25 cellular contexts compared by ENCODE assay signal in the genomic region with DNA sequence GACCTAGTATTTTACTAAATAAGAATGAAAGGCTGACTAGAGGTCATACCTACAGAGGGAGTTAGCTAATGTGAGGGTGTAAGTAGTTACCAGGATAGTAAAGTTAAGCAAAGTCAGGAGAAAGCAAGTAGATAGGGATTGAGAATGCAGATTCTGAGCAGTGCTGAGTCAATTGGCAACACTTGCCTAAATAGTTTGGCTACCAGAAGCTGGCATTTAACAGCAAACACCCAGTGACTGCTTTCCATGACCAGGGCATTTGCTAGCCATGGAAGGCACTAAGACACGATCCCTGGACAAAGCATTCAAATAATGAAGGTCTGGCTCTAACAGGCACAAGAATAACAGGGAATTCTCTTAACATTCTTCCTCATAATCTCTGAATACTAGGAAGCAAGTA. TPM values are rescaled to one million over a fixed set of nuclear protein-coding genes. Genes with fewer than 3 reads are reported as not detected.
A peak's percentile ranks its signal among the peaks of the same experiment; 100 is the strongest.
DNase-seq lines count a peak whose midpoint lies in the region; ATAC-seq, FAIRE-seq and TF ChIP-seq lines count a peak whose summit lies in the region.
"Had no signal": no experiment of that assay in that cellular context is flagged by ENCODE, and none has a peak within 500 bp of the region (broad histone marks: within the 10 kb centered on the region; RNA-seq: fewer than 3 reads in every experiment).

No MANE protein-coding gene starts in this region.

- H3K27me3 ChIP-seq in heart left ventricle (no peaks in the 10 kb centered on the region), GM12878 (replicated peaks in 1 of 2; ENCODE audit: control insufficient read depth in 2 of 2, insufficient read depth in 2 of 2, low read length in 1 of 2) (no peaks in the 10 kb centered on the region)

- TF ChIP-seq EP300 in GM12878 (IDR thresholded peaks at IDR 0.05; ENCODE audit: borderline replicate concordance in 1 of 2, control insufficient read depth in 1 of 2, low read depth in 2 of 2, low read length in 2 of 2), result no peak

- peaks cover 0 to 100% (median 95%) of the 10 kb centered on the region in 9 donors for H3K36me3 ChIP-seq in heart left ventricle
- H3K36me3 ChIP-seq in GM12878 (ENCODE audit: control insufficient read depth in 2 of 2, insufficient read depth in 2 of 2, low read length in 1 of 2), result peaks cover 1 to 9% of the 10 kb centered on the region in 2 experiments

- CTCF ChIA-PET in GM12878 (lab: Yijun Ruan, JAX), result interaction anchor here (0.7 kb wide), 2 partner anchors 20 to 26 kb away, joined by 3 read pairs; partner anchors contain the start of gene TNKS2

- in situ Hi-C loops in GM12878 (cut with MboI), result no loop called here

- no peaks in the 10 kb centered on the region for H3K9me3 Mint-ChIP-seq in neural crest cell
- H3K9me3 Mint-ChIP-seq: CD8-positive, alpha-beta memory T cell had no signal

- RAD21 ChIA-PET in GM12878 (lab: Charles Lee; ENCODE audit: unreplicated experiment), result no interaction called here

- POLR2A ChIA-PET in GM12878 (lab: Charles Lee), result interaction anchor here (0.6 kb wide), 1 partner anchor 10 kb away, joined by 3 read pairs; no protein-coding TSS in a partner anchor

- no peaks in the 10 kb centered on the region for H3K79me2 ChIP-seq in GM12878 (ENCODE audit: control insufficient read depth, insufficient read depth, low read length)

- SMC1A ChIA-PET in GM12878 (lab: Charles Lee; ENCODE audit: uncharacterized antibody, unreplicated experiment), result interaction anchor here (1.1 kb wide), 1 partner anchor 28 kb away, joined by 3 read pairs; no protein-coding TSS in a partner anchor

- intact Hi-C loops in heart left ventricle (cut with DNase I), result loop anchor here in 1 of 10 donors (5.0 kb wide), 1 partner anchor 33 kb away; no protein-coding TSS in a partner anchor
- intact Hi-C loops in left ventricle myocardium superior (cut with micrococcal nuclease), result no loop called here
- intact Hi-C loops in GM12878 (cut with micrococcal nuclease; ENCODE audit: unreplicated experiment), result no loop called here

- BruUV-seq in GM12878 (replicated peaks; lab: Mats Ljungman, UMichigan), result TSS peak; percentile 23

- no peak for TF ChIP-seq RAD21 in GM12878 (IDR thresholded peaks at IDR 0.05; ENCODE audit: insufficient read depth, low read depth, low read length)

- peaks cover 28% of the 10 kb centered on the region for H3K36me3 Mint-ChIP-seq in neural crest cell (ENCODE audit: low read depth)

- no peak overlapping the region for H3K4me3 Mint-ChIP-seq in neural crest cell
- H3K4me3 Mint-ChIP-seq: B cell had no signal

- H3K27ac ChIP-seq in heart left ventricle (no peak overlapping the region), GM12878 (ENCODE audit: control insufficient read depth, insufficient read depth) (no peak overlapping the region)
- H3K27ac ChIP-seq: C4-2B, SK-N-MC had no signal

- FAIRE-seq in GM12878 (lab: Jason Lieb, UNC), result no peak
- FAIRE-seq: GM19239, HTR-8/SVneo, K562, RCC 7860 had no signal

- WGBS in heart left ventricle, 4 donors, result 60 to 92% (median 75%) methylated on average over 1 of the region's 1 CpG
- 96% methylated on average over 1 of the region's 1 CpG for WGBS in GM12878 (ENCODE audit: insufficient coverage, insufficient replicate concordance, low lambda C conversion rate, missing lambda C conversion rate)

- no peaks in the 10 kb centered on the region for H3K9me3 ChIP-seq in heart left ventricle
- no peaks in the 10 kb centered on the region for H3K9me3 ChIP-seq in GM12878 (replicated peaks; ENCODE audit: control insufficient read depth, insufficient read depth, low read length)

- H2AFZ ChIP-seq in GM12878 (ENCODE audit: control insufficient read depth, low read depth, low read length), result no peak overlapping the region

- TF ChIP-seq CTCF in heart left ventricle (IDR thresholded peaks at IDR 0.05) (no peak), GM12878 (IDR thresholded peaks at IDR 0.05 in 2 of 3, conservative IDR thresholded peaks at IDR 0.05 in 1 of 3; ENCODE audit: control insufficient read depth in 2 of 3, extremely low read depth in 1 of 3, insufficient read depth in 1 of 3, low read depth in 3 of 3, low read length in 3 of 3) (no peak), neural crest cell (conservative IDR thresholded peaks at IDR 0.05) (no peak)

- no peaks in the 10 kb centered on the region for H3K4me1 Mint-ChIP-seq in neural crest cell
- H3K4me1 Mint-ChIP-seq: B cell had no signal

- ATAC-seq in heart left ventricle (peak in 3 of 4 donors; percentile 33 to 51 (median 48)), left ventricle myocardium superior (no peak), GM12878 (no peak), HG03159 (IDR thresholded peaks at IDR 0.05; ENCODE audit: unreplicated experiment) (no peak), HG03432 (IDR thresholded peaks at IDR 0.05; ENCODE audit: unreplicated experiment) (no peak)
- ATAC-seq: K562 had no signal

- no peaks in the 10 kb centered on the region for H3K27me3 Mint-ChIP-seq in neural crest cell (ENCODE audit: low read depth)
- H3K27me3 Mint-ChIP-seq: B cell; CD8-positive, alpha-beta memory T cell had no signal

- no peaks in the 10 kb centered on the region for H4K20me1 ChIP-seq in GM12878 (ENCODE audit: control insufficient read depth, insufficient read depth)

- H3K27ac Mint-ChIP-seq in neural crest cell (ENCODE audit: unreplicated experiment), result peak overlapping the region; percentile 36
- H3K27ac Mint-ChIP-seq: B cell had no signal

- DNase-seq in heart left ventricle (no peak), left ventricle myocardium superior (no peak), GM12878 (ENCODE audit: low read depth, low spot score) (no peak), neural crest cell (ENCODE audit: low read depth, low spot score) (no peak), MV-4-11 (lab: John Stamatoyannopoulos, UW) (no peak)
- DNase-seq: CD8-positive, alpha-beta memory T cell; DND-41; Kasumi-1; NCI-H1105 treated with DMSO at 0.1 percent for 48 hours; NCI-H146; NCI-H1930; NCI-H2107; NCI-H446; NCI-H524 treated with DMSO at 0.1 percent for 48 hours; NCI-H774; SIG-M5 had no signal

- H3K4me1 ChIP-seq in heart left ventricle (peaks cover 0 to 8% (median 0%) of the 10 kb centered on the region in 12 donors), GM12878 (ENCODE audit: control insufficient read depth, insufficient read depth, low read length) (no peaks in the 10 kb centered on the region)

- H3K9ac ChIP-seq in GM12878 (ENCODE audit: control insufficient read depth, insufficient read depth, low read length), result no peak overlapping the region

- no peak overlapping the region for H3K4me2 ChIP-seq in GM12878 (ENCODE audit: control insufficient read depth, insufficient read depth)

- no peak for TF ChIP-seq POLR2A in heart left ventricle (IDR thresholded peaks at IDR 0.05)
- no peak for TF ChIP-seq POLR2A in GM12878 (IDR thresholded peaks at IDR 0.05; ENCODE audit: low read depth, low read length)

- H3K4me3 ChIP-seq in heart left ventricle (no peak overlapping the region), GM12878 (no peak overlapping the region)
- H3K4me3 ChIP-seq: K562, SK-N-MC had no signal

TF ChIP-seq in GM12878, 131 proteins besides CTCF, POLR2A, EP300 and RAD21 (continues in another document):
- no peak for TF ChIP-seq CHD2 (IDR thresholded peaks at IDR 0.05; ENCODE audit: borderline replicate concordance, low read depth, low read length)
- TF ChIP-seq, protein P1, sequence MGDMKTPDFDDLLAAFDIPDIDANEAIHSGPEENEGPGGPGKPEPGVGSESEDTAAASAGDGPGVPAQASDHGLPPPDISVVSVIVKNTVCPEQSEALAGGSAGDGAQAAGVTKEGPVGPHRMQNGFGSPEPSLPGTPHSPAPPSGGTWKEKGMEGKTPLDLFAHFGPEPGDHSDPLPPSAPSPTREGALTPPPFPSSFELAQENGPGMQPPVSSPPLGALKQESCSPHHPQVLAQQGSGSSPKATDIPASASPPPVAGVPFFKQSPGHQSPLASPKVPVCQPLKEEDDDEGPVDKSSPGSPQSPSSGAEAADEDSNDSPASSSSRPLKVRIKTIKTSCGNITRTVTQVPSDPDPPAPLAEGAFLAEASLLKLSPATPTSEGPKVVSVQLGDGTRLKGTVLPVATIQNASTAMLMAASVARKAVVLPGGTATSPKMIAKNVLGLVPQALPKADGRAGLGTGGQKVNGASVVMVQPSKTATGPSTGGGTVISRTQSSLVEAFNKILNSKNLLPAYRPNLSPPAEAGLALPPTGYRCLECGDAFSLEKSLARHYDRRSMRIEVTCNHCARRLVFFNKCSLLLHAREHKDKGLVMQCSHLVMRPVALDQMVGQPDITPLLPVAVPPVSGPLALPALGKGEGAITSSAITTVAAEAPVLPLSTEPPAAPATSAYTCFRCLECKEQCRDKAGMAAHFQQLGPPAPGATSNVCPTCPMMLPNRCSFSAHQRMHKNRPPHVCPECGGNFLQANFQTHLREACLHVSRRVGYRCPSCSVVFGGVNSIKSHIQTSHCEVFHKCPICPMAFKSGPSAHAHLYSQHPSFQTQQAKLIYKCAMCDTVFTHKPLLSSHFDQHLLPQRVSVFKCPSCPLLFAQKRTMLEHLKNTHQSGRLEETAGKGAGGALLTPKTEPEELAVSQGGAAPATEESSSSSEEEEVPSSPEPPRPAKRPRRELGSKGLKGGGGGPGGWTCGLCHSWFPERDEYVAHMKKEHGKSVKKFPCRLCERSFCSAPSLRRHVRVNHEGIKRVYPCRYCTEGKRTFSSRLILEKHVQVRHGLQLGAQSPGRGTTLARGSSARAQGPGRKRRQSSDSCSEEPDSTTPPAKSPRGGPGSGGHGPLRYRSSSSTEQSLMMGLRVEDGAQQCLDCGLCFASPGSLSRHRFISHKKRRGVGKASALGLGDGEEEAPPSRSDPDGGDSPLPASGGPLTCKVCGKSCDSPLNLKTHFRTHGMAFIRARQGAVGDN (IDR thresholded peaks at IDR 0.05), result no peak
- TF ChIP-seq PAX5 (IDR thresholded peaks at IDR 0.05; ENCODE audit: borderline replicate concordance, low read depth, low read length), result no peak

RNA-seq across cellular contexts. Expression of gene TNKS2, which starts 25.9 kb away (rescaled TPM):
- 10 to 100 TPM; 10.3 to 24.7 (median 15.4) TPM for total RNA-seq in heart left ventricle
- polyA plus RNA-seq in heart left ventricle, result 1 to 10 TPM; 4.0 to 9.2 TPM
- total RNA-seq in left ventricle myocardium superior, result 15.3 TPM
- total RNA-seq in GM12878 (2013; cell fraction: nucleolus; rRNA removed), result 37.7 and 40.3 TPM in 2 replicates
- 9.7 and 10.1 TPM in 2 replicates for total RNA-seq in GM12878 (2014; rRNA removed)
- total RNA-seq in GM12878 (2014; rRNA removed; fragmentation: Illumina TruSeq; extraction: Trizol), result 4.5 and 5.1 TPM in 2 replicates
- total RNA-seq in GM12878 (2021), result 11.1 and 11.2 TPM in 2 replicates
- polyA plus RNA-seq in GM12878 (2011; ENCODE audit: low read depth), result 5.9 TPM
- 24.2 and 36.8 TPM in 2 replicates for polyA plus RNA-seq in GM12878 (2011; rRNA removed)
- polyA plus RNA-seq in GM12878 (2011; cell fraction: cytosol; rRNA removed), result 10.5 and 11.7 TPM in 2 replicates
- 20.0 and 20.9 TPM in 2 replicates for polyA plus RNA-seq in GM12878 (2011; cell fraction: nucleus; rRNA removed)
- polyA plus RNA-seq in GM12878 (2012), result 6.8 and 11.0 TPM in 2 replicates
- polyA plus RNA-seq in GM12878 (2014; fragmentation: Illumina TruSeq; extraction: Trizol), result 12.3 and 13.9 TPM in 2 replicates
- polyA plus RNA-seq in GM12878 (2014; fragmentation: Nextera tagmentation; extraction: Ambion mirVana), result 1 to 10 TPM; 2.9 to 3.0 TPM
- 6.9 and 7.1 TPM in 2 replicates for polyA plus RNA-seq in GM12878 (2014; rRNA removed)
- polyA plus RNA-seq in GM12878 (2016; fragmentation: Nextera tagmentation; extraction: Ambion mirVana), result 1 to 10 TPM; 6.6 to 6.7 TPM
- 35.6 and 45.3 TPM in 2 replicates for polyA minus RNA-seq in GM12878 (2011; rRNA and poly(A)+ RNA removed)
- 11.5 and 14.3 TPM in 2 replicates for polyA minus RNA-seq in GM12878 (2011; cell fraction: cytosol; rRNA and poly(A)+ RNA removed)
- 13.7 and 16.6 TPM in 2 replicates for polyA minus RNA-seq in GM12878 (2011; cell fraction: nucleus; rRNA and poly(A)+ RNA removed)
- 44.5 and 45.7 TPM in 2 replicates for total RNA-seq in neural crest cell

Comparison
In these comparisons a context has a peak if more than half of its experiments do, and no peak if none do; other contexts are left out.
1. ATAC-seq: peak in heart left ventricle (3 of 4); none in left ventricle myocardium superior (single experiment), GM12878 (single experiment), HG03159 (single experiment) and HG03432 (single experiment).